3 cellular contexts compared by ENCODE assay signal in the genomic region with DNA sequence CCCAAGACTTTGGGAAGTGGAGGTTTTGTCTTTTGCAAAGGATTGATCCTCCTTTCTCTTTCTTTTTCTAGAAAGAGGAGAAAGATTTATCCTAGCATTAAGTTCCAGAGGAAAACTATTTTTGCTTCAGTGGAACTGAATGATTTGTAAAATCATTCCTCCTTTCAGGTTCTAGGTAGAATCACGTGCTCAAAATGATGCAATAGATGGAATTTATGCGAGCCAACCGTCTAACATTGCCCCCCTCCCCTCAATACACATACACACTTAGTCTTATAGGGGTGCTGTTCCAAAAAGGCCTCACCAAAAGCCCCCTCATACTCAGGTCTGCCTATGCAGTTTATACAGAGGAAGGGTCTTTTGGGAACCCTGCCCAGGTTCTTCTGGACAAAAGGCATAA.
TF ChIP-seq lines count a peak whose summit lies in the region.

No MANE protein-coding gene starts in this region.

TF ChIP-seq in HepG2, 621 proteins besides CTCF, POLR2A, EP300 and RAD21:
- TF ChIP-seq, protein P1, sequence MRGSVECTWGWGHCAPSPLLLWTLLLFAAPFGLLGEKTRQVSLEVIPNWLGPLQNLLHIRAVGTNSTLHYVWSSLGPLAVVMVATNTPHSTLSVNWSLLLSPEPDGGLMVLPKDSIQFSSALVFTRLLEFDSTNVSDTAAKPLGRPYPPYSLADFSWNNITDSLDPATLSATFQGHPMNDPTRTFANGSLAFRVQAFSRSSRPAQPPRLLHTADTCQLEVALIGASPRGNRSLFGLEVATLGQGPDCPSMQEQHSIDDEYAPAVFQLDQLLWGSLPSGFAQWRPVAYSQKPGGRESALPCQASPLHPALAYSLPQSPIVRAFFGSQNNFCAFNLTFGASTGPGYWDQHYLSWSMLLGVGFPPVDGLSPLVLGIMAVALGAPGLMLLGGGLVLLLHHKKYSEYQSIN (CRISPR knock-in tag; IDR thresholded peaks at IDR 0.05; ENCODE audit: borderline replicate concordance) = no peak
- TF ChIP-seq CEBPB (IDR thresholded peaks at IDR 0.05; ENCODE audit: borderline replicate concordance, low read depth, low read length) (0 out of 2 replicates have a peak, but pooled peaks have one; percentile 33), ZNF17 (CRISPR knock-in tag; IDR thresholded peaks at IDR 0.05) (no peak)

TF ChIP-seq in K562, 482 proteins besides CTCF, POLR2A, EP300 and RAD21:
- peak in 1 of 2 experiments; percentile 11; a peak in 1 of 4 replicates for TF ChIP-seq TRIM24 (IDR thresholded peaks at IDR 0.05)
- TF ChIP-seq ATF3 (IDR thresholded peaks at IDR 0.05) = peak; percentile 77
- no peak for TF ChIP-seq ATF3 (CRISPR knock-in tag; conservative IDR thresholded peaks at IDR 0.05)
- 0 out of 2 replicates have a peak, but pooled peaks have one; percentile 21 for TF ChIP-seq SMAD4 (CRISPR knock-in tag; conservative IDR thresholded peaks at IDR 0.05)
- peak; percentile 69; the same call in 1 of the 2 replicates for TF ChIP-seq CEBPG (CRISPR knock-in tag; IDR thresholded peaks at IDR 0.05)
- peak; percentile 78 to 81 for TF ChIP-seq CEBPG (tag; conservative IDR thresholded peaks at IDR 0.05 in 1 of 2, IDR thresholded peaks at IDR 0.05 in 1 of 2)
- TF ChIP-seq TRIM25 (IDR thresholded peaks at IDR 0.05; ENCODE audit: borderline replicate concordance) = no peak
- peak; percentile 70 for TF ChIP-seq CEBPB (tag; IDR thresholded peaks at IDR 0.05)
- TF ChIP-seq MAFF (IDR thresholded peaks at IDR 0.05; ENCODE audit: low read length) = no peak

TF ChIP-seq in WTC11, 78 proteins besides CTCF, POLR2A, EP300 and RAD21:
- no peak for TF ChIP-seq PRDM15 (CRISPR knock-in tag; IDR thresholded peaks at IDR 0.05)
- TF ChIP-seq TP53 (CRISPR knock-in tag; IDR thresholded peaks at IDR 0.05) = no peak
- TF ChIP-seq RORB (CRISPR knock-in tag; IDR thresholded peaks at IDR 0.05) = no peak
- TF ChIP-seq, protein P2, sequence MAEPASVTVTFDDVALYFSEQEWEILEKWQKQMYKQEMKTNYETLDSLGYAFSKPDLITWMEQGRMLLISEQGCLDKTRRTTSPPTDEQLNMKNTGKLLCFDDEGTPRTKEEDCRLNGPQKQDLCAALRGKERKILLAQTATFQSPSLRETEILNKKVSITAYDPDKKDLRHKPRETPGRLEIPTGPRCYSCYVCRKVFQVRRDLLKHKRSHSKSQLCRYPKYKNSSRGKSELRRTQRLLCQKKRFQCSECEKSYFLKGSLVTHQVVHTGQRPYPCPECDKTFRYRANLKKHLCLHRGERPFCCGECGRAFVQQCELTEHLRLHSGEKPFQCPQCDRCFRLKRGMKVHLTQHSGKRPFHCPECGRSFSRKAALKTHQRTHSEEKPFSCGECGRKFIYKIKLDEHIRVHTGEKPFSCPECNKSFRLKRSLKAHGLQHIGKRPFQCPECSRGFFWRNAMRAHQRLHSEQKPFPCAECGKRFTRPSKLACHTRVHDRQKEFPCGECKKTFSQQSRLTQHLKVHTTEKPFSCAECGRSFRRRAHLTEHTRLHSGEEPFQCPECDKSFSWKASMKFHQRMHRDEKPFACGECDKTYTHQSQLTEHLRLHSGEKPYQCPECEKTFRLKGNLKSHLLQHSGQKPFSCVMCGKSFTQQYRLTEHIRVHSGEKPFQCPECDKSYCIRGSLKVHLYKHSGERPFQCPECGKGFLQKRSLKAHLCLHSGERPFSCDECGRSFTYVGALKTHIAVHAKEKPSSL (CRISPR knock-in tag; conservative IDR thresholded peaks at IDR 0.05) = no peak
- TF ChIP-seq ZNF232 (CRISPR knock-in tag; IDR thresholded peaks at IDR 0.05) = no peak
- TF ChIP-seq JAZF1 (CRISPR knock-in tag; IDR thresholded peaks at IDR 0.05) = no peak
- TF ChIP-seq IRF1 (CRISPR knock-in tag; IDR thresholded peaks at IDR 0.05) = no peak
